1 cellular context compared by ENCODE assay signal in the genomic region with DNA sequence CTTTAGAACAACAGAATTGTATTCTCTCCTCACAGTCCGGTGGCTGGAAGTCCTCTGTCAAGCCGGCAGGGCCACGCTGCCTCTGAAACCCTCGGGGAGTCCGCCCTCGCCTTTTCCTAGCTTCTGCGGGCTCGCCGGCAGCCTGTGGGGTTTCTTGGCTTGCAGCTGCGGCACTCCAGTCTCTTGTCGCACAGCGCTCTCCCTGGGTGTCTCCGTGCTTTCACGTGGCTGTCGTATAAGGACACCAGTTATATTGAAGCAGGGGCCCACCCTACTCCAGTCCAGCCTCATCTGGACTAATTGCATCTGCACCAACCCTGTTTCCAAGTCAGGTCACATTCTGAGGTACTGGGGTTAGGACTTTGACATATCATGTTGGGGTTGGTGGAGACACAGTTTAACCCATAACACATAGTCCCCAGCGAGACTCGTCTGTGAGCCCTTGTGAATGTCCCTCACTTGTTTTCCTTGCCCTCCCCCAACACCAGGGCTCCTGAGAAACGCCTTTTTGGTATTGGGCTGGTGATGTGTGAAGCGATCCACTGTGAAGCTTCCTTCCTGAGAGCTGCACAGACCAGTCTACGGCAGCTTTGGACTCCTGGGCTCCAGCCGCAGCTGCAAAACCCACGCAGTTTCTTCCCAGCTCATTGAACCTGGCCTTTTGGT.
TF ChIP-seq lines count a peak whose summit lies in the region.

No MANE protein-coding gene starts in this region.

TF ChIP-seq in H1, 55 proteins besides CTCF, POLR2A, EP300 and RAD21 (continued from another document):
- TF ChIP-seq, protein P1, sequence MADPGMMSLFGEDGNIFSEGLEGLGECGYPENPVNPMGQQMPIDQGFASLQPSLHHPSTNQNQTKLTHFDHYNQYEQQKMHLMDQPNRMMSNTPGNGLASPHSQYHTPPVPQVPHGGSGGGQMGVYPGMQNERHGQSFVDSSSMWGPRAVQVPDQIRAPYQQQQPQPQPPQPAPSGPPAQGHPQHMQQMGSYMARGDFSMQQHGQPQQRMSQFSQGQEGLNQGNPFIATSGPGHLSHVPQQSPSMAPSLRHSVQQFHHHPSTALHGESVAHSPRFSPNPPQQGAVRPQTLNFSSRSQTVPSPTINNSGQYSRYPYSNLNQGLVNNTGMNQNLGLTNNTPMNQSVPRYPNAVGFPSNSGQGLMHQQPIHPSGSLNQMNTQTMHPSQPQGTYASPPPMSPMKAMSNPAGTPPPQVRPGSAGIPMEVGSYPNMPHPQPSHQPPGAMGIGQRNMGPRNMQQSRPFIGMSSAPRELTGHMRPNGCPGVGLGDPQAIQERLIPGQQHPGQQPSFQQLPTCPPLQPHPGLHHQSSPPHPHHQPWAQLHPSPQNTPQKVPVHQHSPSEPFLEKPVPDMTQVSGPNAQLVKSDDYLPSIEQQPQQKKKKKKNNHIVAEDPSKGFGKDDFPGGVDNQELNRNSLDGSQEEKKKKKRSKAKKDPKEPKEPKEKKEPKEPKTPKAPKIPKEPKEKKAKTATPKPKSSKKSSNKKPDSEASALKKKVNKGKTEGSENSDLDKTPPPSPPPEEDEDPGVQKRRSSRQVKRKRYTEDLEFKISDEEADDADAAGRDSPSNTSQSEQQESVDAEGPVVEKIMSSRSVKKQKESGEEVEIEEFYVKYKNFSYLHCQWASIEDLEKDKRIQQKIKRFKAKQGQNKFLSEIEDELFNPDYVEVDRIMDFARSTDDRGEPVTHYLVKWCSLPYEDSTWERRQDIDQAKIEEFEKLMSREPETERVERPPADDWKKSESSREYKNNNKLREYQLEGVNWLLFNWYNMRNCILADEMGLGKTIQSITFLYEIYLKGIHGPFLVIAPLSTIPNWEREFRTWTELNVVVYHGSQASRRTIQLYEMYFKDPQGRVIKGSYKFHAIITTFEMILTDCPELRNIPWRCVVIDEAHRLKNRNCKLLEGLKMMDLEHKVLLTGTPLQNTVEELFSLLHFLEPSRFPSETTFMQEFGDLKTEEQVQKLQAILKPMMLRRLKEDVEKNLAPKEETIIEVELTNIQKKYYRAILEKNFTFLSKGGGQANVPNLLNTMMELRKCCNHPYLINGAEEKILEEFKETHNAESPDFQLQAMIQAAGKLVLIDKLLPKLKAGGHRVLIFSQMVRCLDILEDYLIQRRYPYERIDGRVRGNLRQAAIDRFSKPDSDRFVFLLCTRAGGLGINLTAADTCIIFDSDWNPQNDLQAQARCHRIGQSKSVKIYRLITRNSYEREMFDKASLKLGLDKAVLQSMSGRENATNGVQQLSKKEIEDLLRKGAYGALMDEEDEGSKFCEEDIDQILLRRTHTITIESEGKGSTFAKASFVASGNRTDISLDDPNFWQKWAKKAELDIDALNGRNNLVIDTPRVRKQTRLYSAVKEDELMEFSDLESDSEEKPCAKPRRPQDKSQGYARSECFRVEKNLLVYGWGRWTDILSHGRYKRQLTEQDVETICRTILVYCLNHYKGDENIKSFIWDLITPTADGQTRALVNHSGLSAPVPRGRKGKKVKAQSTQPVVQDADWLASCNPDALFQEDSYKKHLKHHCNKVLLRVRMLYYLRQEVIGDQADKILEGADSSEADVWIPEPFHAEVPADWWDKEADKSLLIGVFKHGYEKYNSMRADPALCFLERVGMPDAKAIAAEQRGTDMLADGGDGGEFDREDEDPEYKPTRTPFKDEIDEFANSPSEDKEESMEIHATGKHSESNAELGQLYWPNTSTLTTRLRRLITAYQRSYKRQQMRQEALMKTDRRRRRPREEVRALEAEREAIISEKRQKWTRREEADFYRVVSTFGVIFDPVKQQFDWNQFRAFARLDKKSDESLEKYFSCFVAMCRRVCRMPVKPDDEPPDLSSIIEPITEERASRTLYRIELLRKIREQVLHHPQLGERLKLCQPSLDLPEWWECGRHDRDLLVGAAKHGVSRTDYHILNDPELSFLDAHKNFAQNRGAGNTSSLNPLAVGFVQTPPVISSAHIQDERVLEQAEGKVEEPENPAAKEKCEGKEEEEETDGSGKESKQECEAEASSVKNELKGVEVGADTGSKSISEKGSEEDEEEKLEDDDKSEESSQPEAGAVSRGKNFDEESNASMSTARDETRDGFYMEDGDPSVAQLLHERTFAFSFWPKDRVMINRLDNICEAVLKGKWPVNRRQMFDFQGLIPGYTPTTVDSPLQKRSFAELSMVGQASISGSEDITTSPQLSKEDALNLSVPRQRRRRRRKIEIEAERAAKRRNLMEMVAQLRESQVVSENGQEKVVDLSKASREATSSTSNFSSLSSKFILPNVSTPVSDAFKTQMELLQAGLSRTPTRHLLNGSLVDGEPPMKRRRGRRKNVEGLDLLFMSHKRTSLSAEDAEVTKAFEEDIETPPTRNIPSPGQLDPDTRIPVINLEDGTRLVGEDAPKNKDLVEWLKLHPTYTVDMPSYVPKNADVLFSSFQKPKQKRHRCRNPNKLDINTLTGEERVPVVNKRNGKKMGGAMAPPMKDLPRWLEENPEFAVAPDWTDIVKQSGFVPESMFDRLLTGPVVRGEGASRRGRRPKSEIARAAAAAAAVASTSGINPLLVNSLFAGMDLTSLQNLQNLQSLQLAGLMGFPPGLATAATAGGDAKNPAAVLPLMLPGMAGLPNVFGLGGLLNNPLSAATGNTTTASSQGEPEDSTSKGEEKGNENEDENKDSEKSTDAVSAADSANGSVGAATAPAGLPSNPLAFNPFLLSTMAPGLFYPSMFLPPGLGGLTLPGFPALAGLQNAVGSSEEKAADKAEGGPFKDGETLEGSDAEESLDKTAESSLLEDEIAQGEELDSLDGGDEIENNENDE (IDR thresholded peaks at IDR 0.05; ENCODE audit: insufficient replicate concordance, low read length) = no peak
- no peak for TF ChIP-seq RNF2 (IDR thresholded peaks at IDR 0.05; ENCODE audit: borderline replicate concordance, low read depth, low read length, missing control alignments, poor library complexity, severe bottlenecking)
- no peak for TF ChIP-seq KDM4A (IDR thresholded peaks at IDR 0.05; ENCODE audit: low read depth, low read length, severe bottlenecking)
- TF ChIP-seq, protein P2, sequence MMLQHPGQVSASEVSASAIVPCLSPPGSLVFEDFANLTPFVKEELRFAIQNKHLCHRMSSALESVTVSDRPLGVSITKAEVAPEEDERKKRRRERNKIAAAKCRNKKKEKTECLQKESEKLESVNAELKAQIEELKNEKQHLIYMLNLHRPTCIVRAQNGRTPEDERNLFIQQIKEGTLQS (IDR thresholded peaks at IDR 0.05; ENCODE audit: insufficient read depth, low read depth, low read length) = no peak
